In the genomic region with DNA sequence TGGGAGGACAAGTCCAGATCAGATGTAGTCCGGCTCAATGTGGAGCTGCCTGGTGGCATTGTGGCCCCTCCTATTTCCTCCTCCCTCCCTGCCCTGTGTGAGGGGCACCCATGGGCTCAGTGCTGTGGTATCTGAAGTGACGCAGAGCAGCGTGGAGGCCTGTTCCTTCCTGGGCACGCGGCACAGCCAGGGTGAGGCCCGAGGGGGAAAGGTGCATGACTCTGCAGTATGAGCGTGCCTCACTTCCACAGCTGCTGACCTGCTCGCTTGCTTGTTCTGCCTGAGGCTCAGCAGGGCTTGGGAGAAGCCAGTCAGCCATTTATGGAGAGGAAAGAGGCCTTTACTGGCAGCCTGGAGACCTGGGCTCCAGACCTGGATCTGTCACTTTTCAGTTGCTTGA, we compare ENCODE assay signal across 15 cellular contexts. TPM values are rescaled to one million over a fixed set of nuclear protein-coding genes. Genes with fewer than 3 reads are reported as not detected.
A peak's percentile ranks its signal among the peaks of the same experiment; 100 is the strongest.
DNase-seq lines count a peak whose midpoint lies in the region; ATAC-seq lines count a peak whose summit lies in the region.
"Had no signal": no experiment of that assay in that cellular context is flagged by ENCODE, and none has a peak within 500 bp of the region (broad histone marks: within the 10 kb centered on the region; RNA-seq: fewer than 3 reads in every experiment).

No MANE protein-coding gene starts in this region.

- no peaks in the 10 kb centered on the region for H3K79me2 ChIP-seq in Karpas-422 (ENCODE audit: low read length)

- H3K9ac ChIP-seq in Karpas-422 (ENCODE audit: low read length) = no peak overlapping the region

- no peak overlapping the region for H2AFZ ChIP-seq in Karpas-422 (ENCODE audit: low read length)

- H3K27me3 ChIP-seq in Karpas-422 (ENCODE audit: low read length) = no peaks in the 10 kb centered on the region

- H4K20me1 ChIP-seq in Karpas-422 (ENCODE audit: insufficient read depth, low read depth, low read length) = no peaks in the 10 kb centered on the region

- no peaks in the 10 kb centered on the region for H3K4me1 ChIP-seq in Karpas-422 (ENCODE audit: low read length)

- H3K4me3 ChIP-seq in Karpas-422 (ENCODE audit: low read length) = no peak overlapping the region
- H3K4me3 ChIP-seq in skin epidermis = no peak overlapping the region
- H3K4me3 ChIP-seq: prostate gland had no signal

- no peaks in the 10 kb centered on the region for H3K36me3 ChIP-seq in Karpas-422 (ENCODE audit: insufficient read depth, low read length)
- H3K36me3 ChIP-seq: prostate gland had no signal

- H3K9me3 ChIP-seq in Karpas-422 (ENCODE audit: low read length) = no peaks in the 10 kb centered on the region
- H3K9me3 ChIP-seq: prostate gland had no signal

- H3K27ac ChIP-seq in Karpas-422 (ENCODE audit: low read length) = no peak overlapping the region
- H3K27ac ChIP-seq in epithelial cell of prostate = peak overlapping the region; percentile 82
- peak overlapping the region in 15 of 21 experiments; percentile 18 to 77 (median 67) for H3K27ac ChIP-seq in skin epidermis

- no peak for ATAC-seq in HG03135 (IDR thresholded peaks at IDR 0.05; ENCODE audit: unreplicated experiment)
- ATAC-seq: Panc1 had no signal

- DNase-seq in Daoy (ENCODE audit: low read depth) = peak; percentile 40
- DNase-seq in Karpas-422 = peak; percentile 10
- no peak for DNase-seq in epithelial cell of prostate (ENCODE audit: low read depth, low spot score)
- DNase-seq in 8988T = no peak
- DNase-seq in NCI-H2107 treated with DMSO at 0.1 percent for 48 hours (lab: John Stamatoyannopoulos, UW; ENCODE audit: unreplicated experiment) = no peak
- DNase-seq: effector memory CD4-positive, alpha-beta T cell; foreskin melanocyte; GOT3; IMR-90; NCI-H1694 had no signal

- H3K9me2 ChIP-seq in Karpas-422 (replicated peaks; ENCODE audit: insufficient read depth, low read length) = no peaks in the 10 kb centered on the region

- no peak overlapping the region for H3K4me2 ChIP-seq in Karpas-422 (ENCODE audit: low read depth, low read length, poor library complexity, severe bottlenecking)

RNA-seq across cellular contexts. Expression of gene TMEM238L, which starts 11.7 kb away (rescaled TPM):
- not detected in 2 replicates for total RNA-seq in Daoy (2014; rRNA removed; shearing (Covaris generic))
- not detected in 2 replicates for total RNA-seq in Karpas-422 (2014; rRNA removed; shearing (Covaris generic); ENCODE audit: low replicate concordance)
- total RNA-seq: IMR-90, mononuclear cell had no signal

RNA-seq across cellular contexts. Expression of gene PIRT, which starts 45.7 kb away (rescaled TPM):
- not detected in 2 replicates for total RNA-seq in Daoy (2014; rRNA removed; shearing (Covaris generic))
- not detected in 2 replicates for total RNA-seq in Karpas-422 (2014; rRNA removed; shearing (Covaris generic); ENCODE audit: low replicate concordance)
- total RNA-seq: IMR-90 had no signal

Comparison
In these comparisons a context has a peak if more than half of its experiments do, and no peak if none do; other contexts are left out.
1. DNase-seq: peak in Daoy (single experiment) and Karpas-422 (single experiment); none in epithelial cell of prostate (single experiment), 8988T (single experiment) and NCI-H2107 treated with DMSO at 0.1 percent for 48 hours (single experiment).